Comparison of ENCODE assay signal across 12 cellular contexts in the genomic region with DNA sequence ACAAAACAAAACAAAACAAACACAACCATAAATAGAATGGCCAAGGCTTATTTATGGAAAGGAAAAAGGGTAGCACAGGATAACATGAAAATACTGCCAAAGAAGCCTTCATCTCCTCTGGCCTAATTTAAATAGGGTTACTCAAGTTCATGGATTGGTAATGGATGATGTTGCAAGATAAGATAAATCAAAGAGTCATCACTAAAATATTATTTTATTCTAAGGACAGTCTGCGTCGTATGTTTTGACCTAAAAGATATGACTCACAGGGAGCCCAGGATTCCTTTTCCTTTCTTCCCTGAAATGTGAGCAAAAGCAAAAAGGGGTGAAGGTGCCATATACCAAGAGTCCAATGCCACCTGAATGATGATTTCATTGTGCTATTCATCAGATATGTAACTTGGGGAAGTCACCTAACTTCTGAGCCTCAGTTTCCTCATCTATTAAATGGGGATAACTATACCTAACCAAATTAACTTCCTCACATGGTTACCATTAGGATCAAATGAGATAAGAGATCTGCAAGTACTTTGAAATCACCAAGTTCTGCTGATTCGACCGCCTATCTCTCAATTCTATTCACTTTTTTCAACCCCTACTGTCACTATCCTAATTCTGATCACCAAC.
DNase-seq lines count a peak whose midpoint lies in the region; ATAC-seq and TF ChIP-seq lines count a peak whose summit lies in the region.
"Had no signal": no experiment of that assay in that cellular context is flagged by ENCODE, and none has a peak within 500 bp of the region (broad histone marks: within the 10 kb centered on the region; RNA-seq: fewer than 3 reads in every experiment).

No MANE protein-coding gene starts in this region.

- H3K4ac ChIP-seq in IMR-90 (ENCODE audit: low read depth, low read length): no peak overlapping the region; the same call in 1 of the 2 replicates

- H3K4me3 ChIP-seq in AG04449 (ENCODE audit: low read depth, low read length): no peak overlapping the region
- no peak overlapping the region for H3K4me3 ChIP-seq in IMR-90 (ENCODE audit: insufficient read depth, low read depth, low read length)
- no peak overlapping the region for H3K4me3 ChIP-seq in choroid plexus epithelial cell (ENCODE audit: low read depth, low read length)

- H3K27ac ChIP-seq in IMR-90 (ENCODE audit: insufficient read depth, low read length): peak overlapping the region; percentile 29; the same call in 1 of the 2 replicates

- DNase-seq in AG04449 (ENCODE audit: low read depth, low spot score): peak; percentile 49
- peak; percentile 87 for DNase-seq in IMR-90
- peak; percentile 63 for DNase-seq in choroid plexus epithelial cell (ENCODE audit: low read depth)
- DNase-seq in omental fat pad (ENCODE audit: low spot score): no peak
- no peak for DNase-seq in H4 (ENCODE audit: low spot score)
- no peak for DNase-seq in D341Med (ENCODE audit: low spot score)
- no peak for DNase-seq in NCI-H1105 (lab: John Stamatoyannopoulos, UW)
- DNase-seq in activated CD4-positive, alpha-beta memory T cell treated with anti-CD3 and anti-CD28 coated beads, Interleukin-2, amount 10 ng/mL, durations not matched to agents 7 days and 5 days: no peak
- DNase-seq: activated CD4-positive, alpha-beta T cell treated with anti-CD3 and anti-CD28 coated beads, Interleukin-2, amount 50 U/mL, for 48 hours; NCI-H774; T-cell had no signal

- H4K91ac ChIP-seq in IMR-90 (ENCODE audit: insufficient read depth, low read depth, low read length): peak overlapping the region; percentile 39; the same call in 1 of the 2 replicates

- H4K20me1 ChIP-seq in IMR-90 (ENCODE audit: insufficient read depth, low read length): no peaks in the 10 kb centered on the region

- H3K9ac ChIP-seq in IMR-90 (ENCODE audit: low read depth, low read length): no peak overlapping the region

- H2BK20ac ChIP-seq in IMR-90 (ENCODE audit: low read depth, low read length): 0 out of 2 replicates have a peak overlapping the region, but pooled peaks have one; percentile 22

- H3K36me3 Mint-ChIP-seq in activated CD4-positive, alpha-beta memory T cell treated with anti-CD3 and anti-CD28 coated beads, Interleukin-2, amount 10 ng/mL, durations not matched to agents 7 days and 5 days (ENCODE audit: low read depth): peaks cover 7% of the 10 kb centered on the region

- dilution Hi-C loops in IMR-90 (cut with HindIII; ENCODE audit: low sequenced_read_pairs, unreplicated experiment): no loop called here

- H4K5ac ChIP-seq in IMR-90 (ENCODE audit: low read depth, low read length): peak overlapping the region; percentile 64; the same call in 1 of the 2 replicates

- POLR2A ChIA-PET in AG04449 (lab: Yijun Ruan, JAX): no interaction called here
- POLR2A ChIA-PET in IMR-90 (lab: Charles Lee; ENCODE audit: unreplicated experiment): no interaction called here
- POLR2A ChIA-PET in activated CD4-positive, alpha-beta memory T cell treated with anti-CD3 and anti-CD28 coated beads, Interleukin-2, amount 10 ng/mL, durations not matched to agents 7 days and 5 days (lab: Charles Lee): no interaction called here

- no peak overlapping the region for H2AK5ac ChIP-seq in IMR-90 (ENCODE audit: low read depth, low read length)

- H3K4me1 ChIP-seq in IMR-90 (ENCODE audit: control insufficient read depth, insufficient read depth, low read length): peaks cover 17% of the 10 kb centered on the region

- no peak overlapping the region for H3K4me3 Mint-ChIP-seq in activated CD4-positive, alpha-beta memory T cell treated with anti-CD3 and anti-CD28 coated beads, Interleukin-2, amount 10 ng/mL, durations not matched to agents 7 days and 5 days
- H3K4me3 Mint-ChIP-seq: activated naive CD4-positive, alpha-beta T cell treated with anti-CD3 and anti-CD28 coated beads, Interleukin-2, amount 50 U/mL, for 24 hours; T-cell had no signal

- H3K14ac ChIP-seq in IMR-90 (replicated peaks; ENCODE audit: low read depth, low read length): no peak overlapping the region

- no CpG with 5 or more reads among the region's 4 CpGs for WGBS in IMR-90 (ENCODE audit: extremely low coverage in 2 of 2, insufficient read length in 1 of 2), 2 experiments

- H3K9me3 Mint-ChIP-seq in activated CD4-positive, alpha-beta memory T cell treated with anti-CD3 and anti-CD28 coated beads, Interleukin-2, amount 10 ng/mL, durations not matched to agents 7 days and 5 days: no peaks in the 10 kb centered on the region
- H3K9me3 Mint-ChIP-seq: activated naive CD4-positive, alpha-beta T cell treated with anti-CD3 and anti-CD28 coated beads, Interleukin-2, amount 50 U/mL, for 24 hours; T-cell had no signal

- H2AFZ ChIP-seq in IMR-90 (replicated peaks; ENCODE audit: low read length, poor library complexity): no peak overlapping the region

- no peak overlapping the region for H3K23ac ChIP-seq in IMR-90 (ENCODE audit: low read depth, low read length)

- no peaks in the 10 kb centered on the region for H3K9me3 ChIP-seq in IMR-90 (ENCODE audit: control insufficient read depth, insufficient read depth, low read length)

- peaks cover 40% of the 10 kb centered on the region for H3K4me1 Mint-ChIP-seq in activated CD4-positive, alpha-beta memory T cell treated with anti-CD3 and anti-CD28 coated beads, Interleukin-2, amount 10 ng/mL, durations not matched to agents 7 days and 5 days

- peak overlapping the region in 1 of 2 experiments; percentile 32; a peak in 1 of 4 replicates for H4K8ac ChIP-seq in IMR-90 (ENCODE audit: low read depth in 2 of 2, low read length in 2 of 2)

- H3K27me3 ChIP-seq in IMR-90 (ENCODE audit: control insufficient read depth, insufficient read depth, low read length): no peaks in the 10 kb centered on the region

- no peak overlapping the region for H3K56ac ChIP-seq in IMR-90 (ENCODE audit: extremely low read depth, insufficient read depth, low read length)

- intact Hi-C loops in IMR-90 (cut with micrococcal nuclease): no loop called here

- H2BK120ac ChIP-seq in IMR-90 (ENCODE audit: low read depth, low read length): peak overlapping the region; percentile 61; the same call in 1 of the 2 replicates

- ATAC-seq in IMR-90 (ENCODE audit: low read depth) (peak; percentile 59), omental fat pad (ENCODE audit: low FRiP score) (peak; percentile 53)
- ATAC-seq: T-cell had no signal

- TF ChIP-seq POLR2A in IMR-90 (IDR thresholded peaks at IDR 0.05; ENCODE audit: low read depth, low read length): no peak

- CTCF ChIA-PET in AG04449 (lab: Yijun Ruan, JAX): no interaction called here
- CTCF ChIA-PET in IMR-90 (lab: Yijun Ruan, JAX): no interaction called here
- CTCF ChIA-PET in activated CD4-positive, alpha-beta memory T cell treated with anti-CD3 and anti-CD28 coated beads, Interleukin-2, amount 10 ng/mL, durations not matched to agents 7 days and 5 days (lab: Charles Lee): no interaction called here

- H3K18ac ChIP-seq in IMR-90 (ENCODE audit: low read depth, low read length): peak overlapping the region; percentile 85; the same call in 1 of the 2 replicates

- TF ChIP-seq RAD21 in IMR-90 (IDR thresholded peaks at IDR 0.05; ENCODE audit: low read length): no peak

- peaks cover 9% of the 10 kb centered on the region for H3K9me1 ChIP-seq in IMR-90 (ENCODE audit: insufficient read depth, low read length)

- no peaks in the 10 kb centered on the region for H3K27me3 Mint-ChIP-seq in activated CD4-positive, alpha-beta memory T cell treated with anti-CD3 and anti-CD28 coated beads, Interleukin-2, amount 10 ng/mL, durations not matched to agents 7 days and 5 days
- H3K27me3 Mint-ChIP-seq: activated naive CD4-positive, alpha-beta T cell treated with anti-CD3 and anti-CD28 coated beads, Interleukin-2, amount 50 U/mL, for 24 hours; T-cell had no signal

- H3K79me1 ChIP-seq in IMR-90 (ENCODE audit: low read depth in 1 of 2, low read length in 2 of 2): peaks cover 0 to 4% of the 10 kb centered on the region in 2 experiments; a peak in 1 of 4 replicates

- TF ChIP-seq CTCF in AG04449 (IDR thresholded peaks at IDR 0.05; ENCODE audit: insufficient read depth, low read length, missing control alignments) (no peak), IMR-90 (conservative IDR thresholded peaks at IDR 0.05; ENCODE audit: low read depth, low read length) (no peak), choroid plexus epithelial cell (conservative IDR thresholded peaks at IDR 0.05; ENCODE audit: low read depth, low read length) (no peak), omental fat pad (IDR thresholded peaks at IDR 0.05) (no peak)

- H2BK5ac ChIP-seq in IMR-90 (ENCODE audit: low read depth, low read length, poor library complexity, severe bottlenecking): peak overlapping the region; percentile 89

- no peak overlapping the region for H2AK9ac ChIP-seq in IMR-90 (replicated peaks; ENCODE audit: low read depth, low read length, poor library complexity)

- H2BK15ac ChIP-seq in IMR-90 (ENCODE audit: low read depth, low read length): no peak overlapping the region

- H3K27ac Mint-ChIP-seq in activated CD4-positive, alpha-beta memory T cell treated with anti-CD3 and anti-CD28 coated beads, Interleukin-2, amount 10 ng/mL, durations not matched to agents 7 days and 5 days: no peak overlapping the region
- H3K27ac Mint-ChIP-seq: activated naive CD4-positive, alpha-beta T cell treated with anti-CD3 and anti-CD28 coated beads, Interleukin-2, amount 50 U/mL, for 24 hours; T-cell had no signal

- peak overlapping the region; percentile 87; the same call in 1 of the 2 replicates for H3K4me2 ChIP-seq in IMR-90 (ENCODE audit: low read depth, low read length)

- H3K36me3 ChIP-seq in IMR-90 (ENCODE audit: control insufficient read depth, insufficient read depth, low read length): no peaks in the 10 kb centered on the region

- in situ Hi-C loops in IMR-90 (cut with MboI; ENCODE audit: low sequenced_read_pairs): no loop called here

- BruUV-seq in IMR-90 (replicated peaks; lab: Mats Ljungman, UMichigan): no TSS peak

TF ChIP-seq in IMR-90, 13 proteins besides CTCF, POLR2A, EP300 and RAD21:
- TF ChIP-seq MXI1 (IDR thresholded peaks at IDR 0.05; ENCODE audit: borderline replicate concordance, low read depth, low read length): no peak
- TF ChIP-seq FOS (IDR thresholded peaks at IDR 0.05; ENCODE audit: low read depth, low read length): peak; percentile 73
- peak; percentile 96 for TF ChIP-seq CEBPB (IDR thresholded peaks at IDR 0.05; ENCODE audit: low read depth, low read length)
- TF ChIP-seq NFE2L2 (IDR thresholded peaks at IDR 0.05; ENCODE audit: low read depth, low read length): no peak
- TF ChIP-seq RCOR1 (IDR thresholded peaks at IDR 0.05; ENCODE audit: insufficient replicate concordance, low read length): peak; percentile 13
- TF ChIP-seq ELK1 (IDR thresholded peaks at IDR 0.05; ENCODE audit: borderline replicate concordance, low read depth, low read length): no peak

Comparison
In these comparisons a context has a peak if more than half of its experiments do, and no peak if none do; other contexts are left out.
1. DNase-seq: peak in AG04449 (single experiment), IMR-90 (single experiment) and choroid plexus epithelial cell (single experiment); none in omental fat pad (single experiment), H4 (single experiment), D341Med (single experiment), NCI-H1105 (single experiment) and activated CD4-positive, alpha-beta memory T cell treated with anti-CD3 and anti-CD28 coated beads, Interleukin-2, amount 10 ng/mL, durations not matched to agents 7 days and 5 days (single experiment).